ENCODE assay signal across 28 cellular contexts in the genomic region with DNA sequence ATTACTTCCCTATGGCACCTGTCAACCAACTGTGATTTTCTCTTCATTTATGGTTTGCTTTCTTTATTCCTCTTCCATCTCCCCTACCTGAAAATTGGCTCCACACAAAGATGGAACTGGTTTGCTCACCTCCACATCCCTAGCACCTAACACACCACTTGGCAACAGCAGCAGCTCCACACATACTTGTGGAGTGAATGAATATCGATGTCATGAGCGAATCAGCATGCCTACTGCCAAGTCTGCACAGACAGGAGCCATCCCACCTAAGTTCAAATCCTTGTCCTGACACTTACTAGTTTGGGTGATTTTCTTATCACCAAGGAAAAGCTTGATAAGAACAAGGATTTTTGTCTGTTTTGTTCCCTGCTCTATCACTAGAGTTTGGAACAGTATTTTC.
"Had no signal": no experiment of that assay in that cellular context is flagged by ENCODE, and none has a peak within 500 bp of the region (broad histone marks: within the 10 kb centered on the region; RNA-seq: fewer than 3 reads in every experiment).

No MANE protein-coding gene starts in this region.

- H3K36me3 ChIP-seq: adrenal gland, breast epithelium, cardiac muscle cell, gastroesophageal sphincter had no signal

- ATAC-seq: activated CD4-positive, alpha-beta T cell treated with anti-CD3 and anti-CD28 coated beads for 36 hours; activated CD8-positive, alpha-beta memory T cell treated with anti-CD3 and anti-CD28 coated beads, Interleukin-2, amount 10 ng/mL, durations not matched to agents 7 days and 5 days; activated CD8-positive, alpha-beta T cell treated with anti-CD3 and anti-CD28 coated beads, Interleukin-2, amount 10 ng/mL, durations not matched to agents 7 days and 5 days; activated naive CD8-positive, alpha-beta T cell treated with anti-CD3 and anti-CD28 coated beads, Interleukin-2, amount 50 U/mL, for 24 hours; esophagus mucosa; gastroesophageal sphincter; heart right ventricle had no signal

- H3K4me3 ChIP-seq: adrenal gland, breast epithelium, cardiac muscle cell, coronary artery, dorsolateral prefrontal cortex, gastroesophageal sphincter, heart right ventricle had no signal

- DNase-seq: activated CD4-positive, alpha-beta memory T cell treated with anti-CD3 and anti-CD28 coated beads for 36 hours; activated CD4-positive, alpha-beta T cell treated with anti-CD3 and anti-CD28 coated beads for 36 hours; activated CD4-positive, alpha-beta T cell treated with anti-CD3 and anti-CD28 coated beads, Interleukin-2, amount 10 ng/mL, durations not matched to agents 24 days and 14 days; activated CD4-positive, CD25-positive, alpha-beta regulatory T cell; activated CD4-positive, CD25-positive, alpha-beta regulatory T cell treated with anti-CD3 and anti-CD28 coated beads, Interleukin-2, amount 50 U/mL, for 72 hours; activated CD8-positive, alpha-beta memory T cell treated with anti-CD3 and anti-CD28 coated beads, Interleukin-2, amount 10 ng/mL, durations not matched to agents 7 days and 5 days; activated CD8-positive, alpha-beta memory T cell treated with anti-CD3 and anti-CD28 coated beads, Interleukin-2, amount 50 U/mL, for 4 hours; activated CD8-positive, alpha-beta T cell treated with anti-CD3 and anti-CD28 coated beads, Interleukin-2, amount 10 ng/mL, durations not matched to agents 7 days and 5 days; activated effector memory CD4-positive, alpha-beta T cell treated with anti-CD3 and anti-CD28 coated beads, Interleukin-2, amount 50 U/mL, for 16 hours; activated naive CD4-positive, alpha-beta T cell treated with anti-CD3 and anti-CD28 coated beads for 36 hours; activated naive CD8-positive, alpha-beta T cell treated with anti-CD3 and anti-CD28 coated beads for 36 hours; activated naive CD8-positive, alpha-beta T cell treated with anti-CD3 and anti-CD28 coated beads, Interleukin-2, amount 50 U/mL, for 24 hours; activated T-cell treated with anti-CD3 and anti-CD28 coated beads, Interleukin-2, amount 50 U/mL, for 1 hour; activated T-cell treated with anti-CD3 and anti-CD28 coated beads, Interleukin-2, amount 50 U/mL, for 48 hours; adrenal gland; amygdala; aorta; dorsolateral prefrontal cortex; effector memory CD4-positive, alpha-beta T cell; endodermal cell; foreskin melanocyte; heart right ventricle; T-helper 2 cell had no signal

- H3K9me3 ChIP-seq: adrenal gland, gastroesophageal sphincter had no signal

- H3K27me3 ChIP-seq: adrenal gland, breast epithelium, cardiac muscle cell, dorsolateral prefrontal cortex, gastroesophageal sphincter, heart right ventricle had no signal
